Comparison of ENCODE assay signal across 8 cellular contexts in genomic region chr1:28592314-28593071, GRCh38. TPM values are rescaled to one million over a fixed set of nuclear protein-coding genes. Genes with fewer than 3 reads are reported as not detected.
DNase-seq lines count a peak whose midpoint lies in the region; ATAC-seq and TF ChIP-seq lines count a peak whose summit lies in the region.

No MANE protein-coding gene starts in this region.

- no peak overlapping the region for H3K27ac ChIP-seq in iPS-18a (ENCODE audit: low read length)

- no peak overlapping the region for H3K27ac Mint-ChIP-seq in activated T-helper 1 cell treated with anti-CD3 and anti-CD28 coated beads, Interleukin-12 subunit alpha, Interleukin-12 subunit beta, Interleukin-2, Interleukin-4 antibody, amounts not matched to agents 30 ng/mL and 10 ng/mL and 1 ng/mL, durations not matched to agents 14 hours and 24 hours and 36 hours
- H3K27ac Mint-ChIP-seq in stimulated activated memory B cell treated with anti-CD40 and anti-IgM and Interleukin-4, amounts not matched to agents 10 μg/mL and 1 μg/mL and 100 μg/mL, for 72 hours: peak overlapping the region; percentile 66

- no peak for TF ChIP-seq CTCF in BE2C (IDR thresholded peaks at IDR 0.05; ENCODE audit: low read depth, low read length)
- no peak for TF ChIP-seq CTCF in GM20000 (IDR thresholded peaks at IDR 0.05; ENCODE audit: extremely low read depth, missing control alignments)

- DNase-seq in BE2C (no peak), GM20000 (ENCODE audit: low spot score) (peak; percentile 82), NCI-H128 (lab: John Stamatoyannopoulos, UW; ENCODE audit: unreplicated experiment) (no peak), NCI-H2171 treated with DMSO at 0.1 percent for 48 hours (lab: John Stamatoyannopoulos, UW) (no peak)
- no peak for DNase-seq in activated T-helper 1 cell treated with anti-CD3 and anti-CD28 coated beads, Interleukin-12 subunit alpha, Interleukin-12 subunit beta, Interleukin-2, Interleukin-4 antibody, amounts not matched to agents 30 ng/mL and 10 ng/mL and 1 ng/mL, durations not matched to agents 14 hours and 24 hours and 36 hours (ENCODE audit: low spot score)

- no peaks in the 10 kb centered on the region for H3K9me3 Mint-ChIP-seq in activated T-helper 1 cell treated with anti-CD3 and anti-CD28 coated beads, Interleukin-12 subunit alpha, Interleukin-12 subunit beta, Interleukin-2, Interleukin-4 antibody, amounts not matched to agents 30 ng/mL and 10 ng/mL and 1 ng/mL, durations not matched to agents 14 hours and 24 hours and 36 hours
- no peaks in the 10 kb centered on the region for H3K9me3 Mint-ChIP-seq in stimulated activated memory B cell treated with anti-CD40 and anti-IgM and Interleukin-4, amounts not matched to agents 10 μg/mL and 1 μg/mL and 100 μg/mL, for 72 hours

- H3K4me3 ChIP-seq in BE2C (ENCODE audit: low read depth, low read length): peak overlapping the region; percentile 44
- peak overlapping the region; percentile 81 for H3K4me3 ChIP-seq in iPS-18a (ENCODE audit: low read length)

- no peaks in the 10 kb centered on the region for H3K9me3 ChIP-seq in BE2C
- no peaks in the 10 kb centered on the region for H3K9me3 ChIP-seq in iPS-18a (ENCODE audit: control insufficient read depth, low read depth, low read length)

- peaks cover 7% of the 10 kb centered on the region for H3K27me3 Mint-ChIP-seq in activated T-helper 1 cell treated with anti-CD3 and anti-CD28 coated beads, Interleukin-12 subunit alpha, Interleukin-12 subunit beta, Interleukin-2, Interleukin-4 antibody, amounts not matched to agents 30 ng/mL and 10 ng/mL and 1 ng/mL, durations not matched to agents 14 hours and 24 hours and 36 hours (ENCODE audit: insufficient read depth)
- H3K27me3 Mint-ChIP-seq in stimulated activated memory B cell treated with anti-CD40 and anti-IgM and Interleukin-4, amounts not matched to agents 10 μg/mL and 1 μg/mL and 100 μg/mL, for 72 hours: peaks cover 13% of the 10 kb centered on the region

- no peaks in the 10 kb centered on the region for H3K4me1 Mint-ChIP-seq in activated T-helper 1 cell treated with anti-CD3 and anti-CD28 coated beads, Interleukin-12 subunit alpha, Interleukin-12 subunit beta, Interleukin-2, Interleukin-4 antibody, amounts not matched to agents 30 ng/mL and 10 ng/mL and 1 ng/mL, durations not matched to agents 14 hours and 24 hours and 36 hours (ENCODE audit: low read depth)
- peaks cover 6% of the 10 kb centered on the region for H3K4me1 Mint-ChIP-seq in stimulated activated memory B cell treated with anti-CD40 and anti-IgM and Interleukin-4, amounts not matched to agents 10 μg/mL and 1 μg/mL and 100 μg/mL, for 72 hours

- peak; percentile 70 for ATAC-seq in stimulated activated memory B cell treated with anti-CD40 and anti-IgM and Interleukin-4, amounts not matched to agents 10 μg/mL and 1 μg/mL and 100 μg/mL, for 72 hours
- no peak for ATAC-seq in GM21576 (IDR thresholded peaks at IDR 0.05; ENCODE audit: unreplicated experiment)

- H3K27me3 ChIP-seq in BE2C (no peaks in the 10 kb centered on the region), iPS-18a (ENCODE audit: control insufficient read depth, insufficient read depth, low read length) (peaks cover 11% of the 10 kb centered on the region)

- H3K4me1 ChIP-seq in BE2C (no peaks in the 10 kb centered on the region), iPS-18a (ENCODE audit: control insufficient read depth, low read depth, low read length) (peaks cover 22% of the 10 kb centered on the region)

- H3K36me3 Mint-ChIP-seq in activated T-helper 1 cell treated with anti-CD3 and anti-CD28 coated beads, Interleukin-12 subunit alpha, Interleukin-12 subunit beta, Interleukin-2, Interleukin-4 antibody, amounts not matched to agents 30 ng/mL and 10 ng/mL and 1 ng/mL, durations not matched to agents 14 hours and 24 hours and 36 hours (ENCODE audit: low read depth): peaks cover 4% of the 10 kb centered on the region
- peaks cover 6% of the 10 kb centered on the region for H3K36me3 Mint-ChIP-seq in stimulated activated memory B cell treated with anti-CD40 and anti-IgM and Interleukin-4, amounts not matched to agents 10 μg/mL and 1 μg/mL and 100 μg/mL, for 72 hours

- peak overlapping the region; percentile 81 for H3K4me3 Mint-ChIP-seq in activated T-helper 1 cell treated with anti-CD3 and anti-CD28 coated beads, Interleukin-12 subunit alpha, Interleukin-12 subunit beta, Interleukin-2, Interleukin-4 antibody, amounts not matched to agents 30 ng/mL and 10 ng/mL and 1 ng/mL, durations not matched to agents 14 hours and 24 hours and 36 hours
- H3K4me3 Mint-ChIP-seq in stimulated activated memory B cell treated with anti-CD40 and anti-IgM and Interleukin-4, amounts not matched to agents 10 μg/mL and 1 μg/mL and 100 μg/mL, for 72 hours: peak overlapping the region; percentile 86

- H3K36me3 ChIP-seq in BE2C (no peaks in the 10 kb centered on the region), iPS-18a (ENCODE audit: control insufficient read depth, low read depth, low read length) (no peaks in the 10 kb centered on the region)

- peak overlapping the region; percentile 54 for H3K9ac ChIP-seq in iPS-18a (ENCODE audit: low read length)

- intact Hi-C loops in activated T-helper 1 cell treated with anti-CD3 and anti-CD28 coated beads, Interleukin-12 subunit alpha, Interleukin-12 subunit beta, Interleukin-2, Interleukin-4 antibody, amounts not matched to agents 30 ng/mL and 10 ng/mL and 1 ng/mL, durations not matched to agents 14 hours and 24 hours and 36 hours (cut with micrococcal nuclease): no loop called here

RNA-seq across cellular contexts. Expression of gene RAB42, which starts 0.4 kb away (rescaled TPM):
- 0.91 TPM for polyA plus RNA-seq in BE2C (2012; ENCODE audit: insufficient read depth, insufficient read length, low read depth)
- total RNA-seq in activated T-helper 1 cell treated with anti-CD3 and anti-CD28 coated beads, Interleukin-12 subunit alpha, Interleukin-12 subunit beta, Interleukin-2, Interleukin-4 antibody, amounts not matched to agents 30 ng/mL and 10 ng/mL and 1 ng/mL, durations not matched to agents 14 hours and 24 hours and 36 hours: 0.27 TPM in 1 of 2 replicates, not detected in the other

RNA-seq across cellular contexts. Expression of gene TRNAU1AP, which starts 39.6 kb away (rescaled TPM):
- 8.5 TPM for polyA plus RNA-seq in BE2C (2012; ENCODE audit: insufficient read depth, insufficient read length, low read depth)
- 40.2 and 41.0 TPM in 2 replicates for total RNA-seq in activated T-helper 1 cell treated with anti-CD3 and anti-CD28 coated beads, Interleukin-12 subunit alpha, Interleukin-12 subunit beta, Interleukin-2, Interleukin-4 antibody, amounts not matched to agents 30 ng/mL and 10 ng/mL and 1 ng/mL, durations not matched to agents 14 hours and 24 hours and 36 hours

RNA-seq across cellular contexts. Expression of gene TAF12, which starts 50.4 kb away (rescaled TPM):
- 17.4 TPM for polyA plus RNA-seq in BE2C (2012; ENCODE audit: insufficient read depth, insufficient read length, low read depth)
- total RNA-seq in activated T-helper 1 cell treated with anti-CD3 and anti-CD28 coated beads, Interleukin-12 subunit alpha, Interleukin-12 subunit beta, Interleukin-2, Interleukin-4 antibody, amounts not matched to agents 30 ng/mL and 10 ng/mL and 1 ng/mL, durations not matched to agents 14 hours and 24 hours and 36 hours: 32.8 and 33.9 TPM in 2 replicates

RNA-seq across cellular contexts. Expression of gene RNU11, which starts 55.9 kb away (rescaled TPM):
- not detected for polyA plus RNA-seq in BE2C (2012; ENCODE audit: insufficient read depth, insufficient read length, low read depth)
- total RNA-seq in activated T-helper 1 cell treated with anti-CD3 and anti-CD28 coated beads, Interleukin-12 subunit alpha, Interleukin-12 subunit beta, Interleukin-2, Interleukin-4 antibody, amounts not matched to agents 30 ng/mL and 10 ng/mL and 1 ng/mL, durations not matched to agents 14 hours and 24 hours and 36 hours: not detected in 2 replicates
